Comparison of ENCODE assay signal across 15 cellular contexts in the genomic region with DNA sequence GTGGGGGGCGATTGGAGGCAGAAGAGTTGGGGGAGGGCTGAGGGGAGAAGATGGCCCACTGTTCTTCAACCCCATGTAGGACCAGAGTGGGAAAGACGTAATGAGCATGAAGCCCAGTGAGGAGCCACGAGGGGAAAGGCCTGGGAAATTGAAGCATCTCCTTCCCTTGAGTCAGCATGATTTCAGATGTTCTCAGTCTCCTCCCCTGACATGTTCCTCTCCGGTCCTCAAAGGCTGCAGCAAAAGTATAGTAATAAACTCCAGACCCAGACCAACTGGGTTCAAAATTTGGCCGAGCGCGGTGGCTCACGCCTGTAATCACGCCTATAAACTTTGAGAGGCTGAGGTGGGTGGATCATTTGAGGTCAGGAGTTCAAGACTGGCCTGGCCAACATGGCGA. TPM values are rescaled to one million over a fixed set of nuclear protein-coding genes. Genes with fewer than 3 reads are reported as not detected.
DNase-seq lines count a peak whose midpoint lies in the region; ATAC-seq and TF ChIP-seq lines count a peak whose summit lies in the region.
"Had no signal": no experiment of that assay in that cellular context is flagged by ENCODE, and none has a peak within 500 bp of the region (broad histone marks: within the 10 kb centered on the region; RNA-seq: fewer than 3 reads in every experiment).

No MANE protein-coding gene starts in this region.

- H3K27me3 ChIP-seq in osteoblast (ENCODE audit: insufficient read depth, low read length) = peaks cover 35% of the 10 kb centered on the region

- H3K27me3 Mint-ChIP-seq in activated CD8-positive, alpha-beta T cell treated with anti-CD3 and anti-CD28 coated beads, Interleukin-2, amount 10 ng/mL, durations not matched to agents 7 days and 5 days (ENCODE audit: low read depth) = peaks cover 29% of the 10 kb centered on the region
- peaks cover 26% of the 10 kb centered on the region for H3K27me3 Mint-ChIP-seq in activated CD8-positive, alpha-beta T cell treated with anti-CD3 and anti-CD28 coated beads for 36 hours
- peaks cover 27% of the 10 kb centered on the region for H3K27me3 Mint-ChIP-seq in activated T-helper 17 cell treated with anti-CD3 and anti-CD28 coated beads, Interleukin-2, amount 50 U/mL, for 72 hours
- H3K27me3 Mint-ChIP-seq in immature natural killer cell (ENCODE audit: low read depth in 3 of 3) = peaks cover 9 to 24% (median 18%) of the 10 kb centered on the region in 3 donors
- peaks cover 37% of the 10 kb centered on the region for H3K27me3 Mint-ChIP-seq in activated T-cell treated with anti-CD3 and anti-CD28 coated beads, Interleukin-2, amount 50 U/mL, for 24 hours

- H3K27ac Mint-ChIP-seq in activated CD8-positive, alpha-beta T cell treated with anti-CD3 and anti-CD28 coated beads, Interleukin-2, amount 10 ng/mL, durations not matched to agents 7 days and 5 days = peak overlapping the region; percentile 52
- H3K27ac Mint-ChIP-seq in activated CD8-positive, alpha-beta T cell treated with anti-CD3 and anti-CD28 coated beads for 36 hours = no peak overlapping the region
- peak overlapping the region; percentile 43 for H3K27ac Mint-ChIP-seq in activated T-helper 17 cell treated with anti-CD3 and anti-CD28 coated beads, Interleukin-2, amount 50 U/mL, for 72 hours
- peak overlapping the region; percentile 78 to 95 (median 92) for H3K27ac Mint-ChIP-seq in immature natural killer cell
- no peak overlapping the region for H3K27ac Mint-ChIP-seq in activated T-cell treated with anti-CD3 and anti-CD28 coated beads, Interleukin-2, amount 50 U/mL, for 24 hours

- no peaks in the 10 kb centered on the region for H3K36me3 ChIP-seq in osteoblast (ENCODE audit: insufficient read depth, low read length)

- H3K79me2 ChIP-seq in osteoblast (ENCODE audit: insufficient read depth, low read length) = peaks cover 22% of the 10 kb centered on the region

- no peak overlapping the region for H3K4me3 Mint-ChIP-seq in activated CD8-positive, alpha-beta T cell treated with anti-CD3 and anti-CD28 coated beads, Interleukin-2, amount 10 ng/mL, durations not matched to agents 7 days and 5 days
- H3K4me3 Mint-ChIP-seq in activated CD8-positive, alpha-beta T cell treated with anti-CD3 and anti-CD28 coated beads for 36 hours = no peak overlapping the region
- no peak overlapping the region for H3K4me3 Mint-ChIP-seq in activated T-helper 17 cell treated with anti-CD3 and anti-CD28 coated beads, Interleukin-2, amount 50 U/mL, for 72 hours
- no peak overlapping the region for H3K4me3 Mint-ChIP-seq in immature natural killer cell
- H3K4me3 Mint-ChIP-seq in activated T-cell treated with anti-CD3 and anti-CD28 coated beads, Interleukin-2, amount 50 U/mL, for 24 hours = no peak overlapping the region

- H3K4me3 ChIP-seq in osteoblast (ENCODE audit: insufficient read depth, low read length) = no peak overlapping the region
- H3K4me3 ChIP-seq: BLaER1 had no signal

- no peak overlapping the region for H3K27ac ChIP-seq in osteoblast (ENCODE audit: low read depth, low read length)
- H3K27ac ChIP-seq: BLaER1 had no signal

- intact Hi-C loops in activated CD8-positive, alpha-beta T cell treated with anti-CD3 and anti-CD28 coated beads for 36 hours (cut with micrococcal nuclease) = loop anchor here (5.0 kb wide), 1 partner anchor 190 kb away; no protein-coding TSS in a partner anchor

- H3K4me1 Mint-ChIP-seq in activated CD8-positive, alpha-beta T cell treated with anti-CD3 and anti-CD28 coated beads, Interleukin-2, amount 10 ng/mL, durations not matched to agents 7 days and 5 days (ENCODE audit: low read depth) = peaks cover 58% of the 10 kb centered on the region
- H3K4me1 Mint-ChIP-seq in activated CD8-positive, alpha-beta T cell treated with anti-CD3 and anti-CD28 coated beads for 36 hours (ENCODE audit: low read depth) = peaks cover 37% of the 10 kb centered on the region
- H3K4me1 Mint-ChIP-seq in activated T-helper 17 cell treated with anti-CD3 and anti-CD28 coated beads, Interleukin-2, amount 50 U/mL, for 72 hours = peaks cover 18% of the 10 kb centered on the region
- H3K4me1 Mint-ChIP-seq in immature natural killer cell = peaks cover 40 to 46% of the 10 kb centered on the region in 2 donors
- H3K4me1 Mint-ChIP-seq in activated T-cell treated with anti-CD3 and anti-CD28 coated beads, Interleukin-2, amount 50 U/mL, for 24 hours (ENCODE audit: low read depth) = peaks cover 54% of the 10 kb centered on the region

- H3K9me3 Mint-ChIP-seq in activated CD8-positive, alpha-beta T cell treated with anti-CD3 and anti-CD28 coated beads, Interleukin-2, amount 10 ng/mL, durations not matched to agents 7 days and 5 days (ENCODE audit: insufficient read depth) = no peaks in the 10 kb centered on the region
- no peaks in the 10 kb centered on the region for H3K9me3 Mint-ChIP-seq in activated CD8-positive, alpha-beta T cell treated with anti-CD3 and anti-CD28 coated beads for 36 hours
- no peaks in the 10 kb centered on the region for H3K9me3 Mint-ChIP-seq in activated T-helper 17 cell treated with anti-CD3 and anti-CD28 coated beads, Interleukin-2, amount 50 U/mL, for 72 hours
- H3K9me3 Mint-ChIP-seq in immature natural killer cell = peaks cover 0 to 2% (median 0%) of the 10 kb centered on the region in 6 donors
- H3K9me3 Mint-ChIP-seq in activated T-cell treated with anti-CD3 and anti-CD28 coated beads, Interleukin-2, amount 50 U/mL, for 24 hours = no peaks in the 10 kb centered on the region

- no peak for TF ChIP-seq CTCF in activated CD8-positive, alpha-beta T cell treated with anti-CD3 and anti-CD28 coated beads for 36 hours (IDR thresholded peaks at IDR 0.05)
- no peak for TF ChIP-seq CTCF in osteoblast (IDR thresholded peaks at IDR 0.05; ENCODE audit: extremely low read depth, low read depth, low read length)

- H2AFZ ChIP-seq in osteoblast (ENCODE audit: low read length) = no peak overlapping the region

- no peak overlapping the region for H3K4me2 ChIP-seq in osteoblast (ENCODE audit: insufficient read depth, low read length)

- ATAC-seq in activated CD8-positive, alpha-beta T cell treated with anti-CD3 and anti-CD28 coated beads, Interleukin-2, amount 10 ng/mL, durations not matched to agents 7 days and 5 days = no peak
- no peak for ATAC-seq in activated CD8-positive, alpha-beta T cell treated with anti-CD3 and anti-CD28 coated beads for 36 hours
- no peak for ATAC-seq in activated T-helper 17 cell treated with anti-CD3 and anti-CD28 coated beads, Interleukin-2, amount 50 U/mL, for 72 hours (replicated peaks)
- no peak for ATAC-seq in GM19328 (IDR thresholded peaks at IDR 0.05; ENCODE audit: unreplicated experiment)

- no peak for DNase-seq in activated CD8-positive, alpha-beta T cell treated with anti-CD3 and anti-CD28 coated beads, Interleukin-2, amount 10 ng/mL, durations not matched to agents 7 days and 5 days
- DNase-seq in activated CD8-positive, alpha-beta T cell treated with anti-CD3 and anti-CD28 coated beads for 36 hours = no peak
- DNase-seq in immature natural killer cell = no peak
- DNase-seq in osteoblast (ENCODE audit: insufficient read length, low spot score, missing footprints) = peak; percentile 85
- DNase-seq in activated gamma-delta T cell treated with Interleukin-2 at 50 U/mL for 16 hours = no peak
- DNase-seq in activated T-cell treated with anti-CD3 and anti-CD28 coated beads, Interleukin-2, amount 50 U/mL, for 24 hours = no peak
- DNase-seq: 8988T, GF-D8, NCI-H1048 had no signal

- peaks cover 8% of the 10 kb centered on the region for H4K20me1 ChIP-seq in osteoblast (ENCODE audit: insufficient read depth, low read length)

- CTCF ChIA-PET in activated CD8-positive, alpha-beta T cell treated with anti-CD3 and anti-CD28 coated beads, Interleukin-2, amount 10 ng/mL, durations not matched to agents 7 days and 5 days (lab: Charles Lee) = interaction anchor here (1.1 to 7.4 kb wide), 15 partner anchors 11 to 189 kb away, joined by 3 to 137 read pairs (median 9); partner anchors contain the start of genes AARS2, HSP90AB1, SLC29A1 and SLC35B2
- CTCF ChIA-PET in activated CD8-positive, alpha-beta T cell treated with anti-CD3 and anti-CD28 coated beads for 36 hours (lab: Charles Lee) = interaction anchor here (0.8 to 6.5 kb wide), 17 partner anchors 11 to 175 kb away, joined by 3 to 182 read pairs (median 8); partner anchors contain the start of genes AARS2, CDC5L, SLC35B2 and SPATS1

- peaks cover 19% of the 10 kb centered on the region for H3K36me3 Mint-ChIP-seq in activated CD8-positive, alpha-beta T cell treated with anti-CD3 and anti-CD28 coated beads, Interleukin-2, amount 10 ng/mL, durations not matched to agents 7 days and 5 days (ENCODE audit: low read depth)
- H3K36me3 Mint-ChIP-seq in activated CD8-positive, alpha-beta T cell treated with anti-CD3 and anti-CD28 coated beads for 36 hours (ENCODE audit: low read depth) = peaks cover 22% of the 10 kb centered on the region
- peaks cover 28% of the 10 kb centered on the region for H3K36me3 Mint-ChIP-seq in activated T-helper 17 cell treated with anti-CD3 and anti-CD28 coated beads, Interleukin-2, amount 50 U/mL, for 72 hours (ENCODE audit: low read depth)
- no peaks in the 10 kb centered on the region for H3K36me3 Mint-ChIP-seq in immature natural killer cell
- H3K36me3 Mint-ChIP-seq in activated T-cell treated with anti-CD3 and anti-CD28 coated beads, Interleukin-2, amount 50 U/mL, for 24 hours (ENCODE audit: low read depth) = peaks cover 26% of the 10 kb centered on the region

- POLR2A ChIA-PET in activated CD8-positive, alpha-beta T cell treated with anti-CD3 and anti-CD28 coated beads, Interleukin-2, amount 10 ng/mL, durations not matched to agents 7 days and 5 days (lab: Charles Lee) = interaction anchor here (1.0 kb wide), 1 partner anchor 67 kb away, joined by 3 read pairs; no protein-coding TSS in a partner anchor
- POLR2A ChIA-PET in activated CD8-positive, alpha-beta T cell treated with anti-CD3 and anti-CD28 coated beads for 36 hours (lab: Charles Lee) = interaction anchor here (1.2 to 17.2 kb wide), 5 partner anchors 12 to 158 kb away, joined by 3 to 486 read pairs (median 10); partner anchors contain the start of gene HSP90AB1

- H3K9me3 ChIP-seq in osteoblast (ENCODE audit: low read depth, low read length) = no peaks in the 10 kb centered on the region
- H3K9me3 ChIP-seq: BLaER1 had no signal

- peaks cover 15% of the 10 kb centered on the region for H3K4me1 ChIP-seq in osteoblast (ENCODE audit: insufficient read depth, low read length)

RNA-seq across cellular contexts. Expression of gene NFKBIE, which starts 1.9 kb away (rescaled TPM):
- total RNA-seq in activated CD8-positive, alpha-beta T cell treated with anti-CD3 and anti-CD28 coated beads, Interleukin-2, amount 10 ng/mL, durations not matched to agents 7 days and 5 days = 10 to 100 TPM; 14.1 to 16.9 TPM
- 10 to 100 TPM; 13.3 to 17.9 TPM for total RNA-seq in activated CD8-positive, alpha-beta T cell treated with anti-CD3 and anti-CD28 coated beads for 36 hours
- 10 to 100 TPM; 20.5 to 26.9 TPM for total RNA-seq in activated T-helper 17 cell treated with anti-CD3 and anti-CD28 coated beads, Interleukin-2, amount 50 U/mL, for 72 hours
- 1 to 10 TPM; 3.8 to 8.4 (median 8.3) TPM for polyA plus RNA-seq in immature natural killer cell
- total RNA-seq in osteoblast = 3.2 and 4.7 TPM in 2 replicates

RNA-seq across cellular contexts. Expression of gene TMEM151B, which starts 3.0 kb away (rescaled TPM):
- total RNA-seq in activated CD8-positive, alpha-beta T cell treated with anti-CD3 and anti-CD28 coated beads, Interleukin-2, amount 10 ng/mL, durations not matched to agents 7 days and 5 days = not detected
- total RNA-seq in activated CD8-positive, alpha-beta T cell treated with anti-CD3 and anti-CD28 coated beads for 36 hours = under 1 TPM in 1 of 2 experiments, not detected in 1; 0.05 TPM
- total RNA-seq in activated T-helper 17 cell treated with anti-CD3 and anti-CD28 coated beads, Interleukin-2, amount 50 U/mL, for 72 hours = under 1 TPM; 0.05 to 0.19 TPM
- polyA plus RNA-seq in immature natural killer cell = not detected
- total RNA-seq in osteoblast = not detected in 2 replicates
- total RNA-seq: HepG2, MCF 10A, NCI-H460 had no signal
- polyA plus RNA-seq: HepG2 had no signal

RNA-seq across cellular contexts. Expression of gene SLC35B2, which starts 9.9 kb away (rescaled TPM):
- 10 to 100 TPM; 31.6 to 32.8 TPM for total RNA-seq in activated CD8-positive, alpha-beta T cell treated with anti-CD3 and anti-CD28 coated beads, Interleukin-2, amount 10 ng/mL, durations not matched to agents 7 days and 5 days
- total RNA-seq in activated CD8-positive, alpha-beta T cell treated with anti-CD3 and anti-CD28 coated beads for 36 hours = 10 to 100 TPM; 15.4 to 16.7 TPM
- 10 to 100 TPM; 16.5 to 22.3 TPM for total RNA-seq in activated T-helper 17 cell treated with anti-CD3 and anti-CD28 coated beads, Interleukin-2, amount 50 U/mL, for 72 hours
- 100 to 1,000 TPM in 1 of 3 donors, 10 to 100 TPM in 2; 64.1 to 119 (median 69.1) TPM for polyA plus RNA-seq in immature natural killer cell
- total RNA-seq in osteoblast = 86.0 and 94.1 TPM in 2 replicates

RNA-seq across cellular contexts. Expression of gene HSP90AB1, which starts 20.4 kb away (rescaled TPM):
- total RNA-seq in activated CD8-positive, alpha-beta T cell treated with anti-CD3 and anti-CD28 coated beads, Interleukin-2, amount 10 ng/mL, durations not matched to agents 7 days and 5 days = 100 to 1,000 TPM; 741 to 755 TPM
- total RNA-seq in activated CD8-positive, alpha-beta T cell treated with anti-CD3 and anti-CD28 coated beads for 36 hours = 1,000 to 10,000 TPM; 2,124 to 2,130 TPM
- 1,000 to 10,000 TPM; 1,019 to 1,822 TPM for total RNA-seq in activated T-helper 17 cell treated with anti-CD3 and anti-CD28 coated beads, Interleukin-2, amount 50 U/mL, for 72 hours
- polyA plus RNA-seq in immature natural killer cell = 100 to 1,000 TPM; 185 to 309 (median 280) TPM
- 676 and 702 TPM in 2 replicates for total RNA-seq in osteoblast

RNA-seq across cellular contexts. Expression of gene SLC29A1, which starts 43.9 kb away (rescaled TPM):
- 10 to 100 TPM; 49.2 to 53.4 TPM for total RNA-seq in activated CD8-positive, alpha-beta T cell treated with anti-CD3 and anti-CD28 coated beads, Interleukin-2, amount 10 ng/mL, durations not matched to agents 7 days and 5 days
- total RNA-seq in activated CD8-positive, alpha-beta T cell treated with anti-CD3 and anti-CD28 coated beads for 36 hours = 10 to 100 TPM; 56.1 to 57.4 TPM
- total RNA-seq in activated T-helper 17 cell treated with anti-CD3 and anti-CD28 coated beads, Interleukin-2, amount 50 U/mL, for 72 hours = 10 to 100 TPM; 40.8 to 80.8 TPM
- polyA plus RNA-seq in immature natural killer cell = 1 to 10 TPM; 1.5 to 3.0 (median 1.8) TPM
- total RNA-seq in osteoblast = 8.0 and 10.0 TPM in 2 replicates

Comparison
In these comparisons a context has a peak if more than half of its experiments do, and no peak if none do; other contexts are left out.
1. H3K27ac Mint-ChIP-seq: peak in activated CD8-positive, alpha-beta T cell treated with anti-CD3 and anti-CD28 coated beads, Interleukin-2, amount 10 ng/mL, durations not matched to agents 7 days and 5 days (single experiment), activated T-helper 17 cell treated with anti-CD3 and anti-CD28 coated beads, Interleukin-2, amount 50 U/mL, for 72 hours (single experiment) and immature natural killer cell (6 of 6); none in activated CD8-positive, alpha-beta T cell treated with anti-CD3 and anti-CD28 coated beads for 36 hours (single experiment) and activated T-cell treated with anti-CD3 and anti-CD28 coated beads, Interleukin-2, amount 50 U/mL, for 24 hours (single experiment).